13 cellular contexts compared by ENCODE assay signal in the genomic region with DNA sequence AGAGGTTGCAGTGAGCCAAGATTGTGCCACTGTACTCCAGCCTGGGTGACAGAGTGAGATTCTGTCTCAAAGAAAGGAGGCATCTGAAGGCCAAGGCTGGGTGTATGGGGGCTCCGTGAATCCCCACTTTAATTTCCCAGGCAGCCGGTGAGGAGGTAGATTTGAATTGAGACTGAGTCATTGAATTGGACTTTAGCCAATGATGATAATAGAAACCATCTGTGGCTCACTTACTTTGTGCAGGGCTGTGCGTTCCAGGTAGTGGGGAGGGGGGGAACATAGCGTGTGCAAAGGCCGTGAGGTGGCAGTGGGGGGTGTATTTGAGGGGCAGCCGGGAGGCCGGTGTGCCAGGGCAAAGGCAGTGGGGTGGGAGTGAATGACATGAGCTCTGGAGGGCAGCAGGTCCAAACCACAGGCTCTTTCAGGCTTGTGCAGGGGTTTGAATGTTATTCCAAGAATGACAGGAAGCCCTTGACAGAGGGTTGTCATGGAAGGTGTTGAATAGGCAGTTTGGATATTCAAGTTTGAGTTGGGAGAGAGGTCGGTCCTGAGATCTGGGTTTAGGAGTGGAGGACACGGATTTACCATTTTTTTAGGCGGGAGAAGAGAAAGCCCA. TPM values are rescaled to one million over a fixed set of nuclear protein-coding genes. Genes with fewer than 3 reads are reported as not detected.
A peak's percentile ranks its signal among the peaks of the same experiment; 100 is the strongest.
DNase-seq lines count a peak whose midpoint lies in the region; ATAC-seq and TF ChIP-seq lines count a peak whose summit lies in the region.
"Had no signal": no experiment of that assay in that cellular context is flagged by ENCODE, and none has a peak within 500 bp of the region (broad histone marks: within the 10 kb centered on the region; RNA-seq: fewer than 3 reads in every experiment).

No MANE protein-coding gene starts in this region.

- no peak for ATAC-seq in left ventricle myocardium superior
- ATAC-seq: activated naive CD8-positive, alpha-beta T cell treated with anti-CD3 and anti-CD28 coated beads, Interleukin-2, amount 50 U/mL, for 24 hours had no signal

- TF ChIP-seq RAD21 in Ishikawa (IDR thresholded peaks at IDR 0.05; ENCODE audit: low read depth), result no peak

- DNase-seq in Ammon's horn (ENCODE audit: low spot score) (peak; percentile 49), astrocyte of the cerebellum (ENCODE audit: low read depth) (peak; percentile 41), kidney glomerular epithelial cell (lab: John Stamatoyannopoulos, UW) (peak; percentile 51), left ventricle myocardium superior (no peak), NCI-H128 (lab: John Stamatoyannopoulos, UW; ENCODE audit: unreplicated experiment) (no peak), iPS-NIHi7 (ENCODE audit: extremely low spot score) (no peak)
- DNase-seq in stimulated activated naive CD4-positive, alpha-beta T cell (lab: John Stamatoyannopoulos, UW), result no peak
- DNase-seq: activated CD4-positive, alpha-beta memory T cell treated with anti-CD3 and anti-CD28 coated beads, Interleukin-2, amount 10 ng/mL, durations not matched to agents 7 days and 5 days; activated naive CD8-positive, alpha-beta T cell treated with anti-CD3 and anti-CD28 coated beads, Interleukin-2, amount 50 U/mL, for 24 hours; left ventricle myocardium inferior; NCI-H187 treated with DMSO at 0.1 percent for 48 hours had no signal

- H3K4me3 ChIP-seq in astrocyte of the cerebellum (ENCODE audit: low read depth, low read length), result no peak overlapping the region
- H3K4me3 ChIP-seq: esophagus muscularis mucosa, left ventricle myocardium inferior had no signal

- TF ChIP-seq EP300 in Ishikawa (IDR thresholded peaks at IDR 0.05; ENCODE audit: borderline replicate concordance), result no peak

- intact Hi-C loops in left ventricle myocardium superior (cut with micrococcal nuclease), result no loop called here

- in situ Hi-C loops in astrocyte of the cerebellum (cut with HindIII; ENCODE audit: low sequenced_read_pairs), result no loop called here

- TF ChIP-seq CTCF in astrocyte of the cerebellum (IDR thresholded peaks at IDR 0.05; ENCODE audit: low read depth, low read length, missing control alignments), result no peak

TF ChIP-seq in Ishikawa, 13 proteins besides CTCF, POLR2A, EP300 and RAD21:
- TF ChIP-seq EGR1 (IDR thresholded peaks at IDR 0.05) (no peak), NFIC (IDR thresholded peaks at IDR 0.05) (peak; percentile 75), TCF12 (IDR thresholded peaks at IDR 0.05; ENCODE audit: low read depth) (0 out of 2 replicates have a peak, but pooled peaks have one; percentile 35)
TF ChIP-seq in Ishikawa: peak in this region for 2.

RNA-seq across cellular contexts. Expression of gene ARHGAP8, which starts 6.1 kb away (rescaled TPM):
- not detected for total RNA-seq in left ventricle myocardium superior
- total RNA-seq: left ventricle myocardium inferior had no signal

RNA-seq across cellular contexts. Expression of gene PRR5, which starts 56.5 kb away (rescaled TPM):
- total RNA-seq in left ventricle myocardium superior, result 2.9 TPM

Comparison
In these comparisons a context has a peak if more than half of its experiments do, and no peak if none do; other contexts are left out.
1. DNase-seq: peak in Ammon's horn (single experiment), astrocyte of the cerebellum (single experiment) and kidney glomerular epithelial cell (single experiment); none in left ventricle myocardium superior (single experiment), stimulated activated naive CD4-positive, alpha-beta T cell (0 of 6), NCI-H128 (single experiment) and iPS-NIHi7 (single experiment).